In genomic region chr12:125311050-125311449, GRCh38 we compare ENCODE assay signal across 6 cellular contexts.
"Had no signal": no experiment of that assay in that cellular context is flagged by ENCODE, and none has a peak within 500 bp of the region (broad histone marks: within the 10 kb centered on the region; RNA-seq: fewer than 3 reads in every experiment).

No MANE protein-coding gene starts in this region.

- H3K27ac ChIP-seq: HL-60 had no signal

- DNase-seq: IMR-90, KBM-7, KG1 had no signal

- ATAC-seq: HepG2, K562 had no signal
